ENCODE assay signal across 24 cellular contexts in the genomic region with DNA sequence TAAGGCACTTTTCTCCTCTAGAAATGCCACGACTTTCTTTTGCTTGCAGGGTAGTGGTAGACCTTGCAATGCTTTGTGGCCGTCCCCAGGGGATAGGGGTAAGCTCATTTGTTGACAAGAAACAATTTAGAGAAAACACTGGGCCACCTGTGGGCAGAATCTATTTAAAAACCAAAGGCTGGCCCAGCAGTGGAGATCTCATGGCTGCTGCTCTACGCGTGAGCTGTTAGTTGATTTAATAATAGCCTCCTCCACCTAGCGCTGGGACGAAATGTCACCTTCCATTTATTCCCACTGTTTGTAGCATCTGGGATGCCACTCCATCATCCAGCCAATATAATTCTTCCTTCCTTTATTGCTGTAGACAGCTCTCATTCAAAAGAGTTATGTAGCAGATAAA.
DNase-seq lines count a peak whose midpoint lies in the region; ATAC-seq lines count a peak whose summit lies in the region.
"Had no signal": no experiment of that assay in that cellular context is flagged by ENCODE, and none has a peak within 500 bp of the region (broad histone marks: within the 10 kb centered on the region; RNA-seq: fewer than 3 reads in every experiment).

No MANE protein-coding gene starts in this region.

- H3K36me3 ChIP-seq in iPS-18a (ENCODE audit: control insufficient read depth, low read depth, low read length) (no peaks in the 10 kb centered on the region), skeletal muscle tissue (ENCODE audit: control insufficient read depth in 3 of 3, insufficient read depth in 3 of 3, low read length in 3 of 3) (no peaks in the 10 kb centered on the region)
- H3K36me3 ChIP-seq: esophagus squamous epithelium, left ventricle myocardium inferior, neutrophil, upper lobe of right lung had no signal

- no peak overlapping the region for H3K9ac ChIP-seq in iPS-18a (ENCODE audit: low read length)
- peak overlapping the region; percentile 64 to 68 (median 67) for H3K9ac ChIP-seq in skeletal muscle tissue (ENCODE audit: low read depth in 1 of 3, low read length in 3 of 3)

- DNase-seq in Right ventricle myocardium superior, result no peak
- no peak for DNase-seq in cardiac septum (ENCODE audit: low spot score)
- DNase-seq in NCI-H2227 treated with DMSO at 0.1 percent for 48 hours (lab: John Stamatoyannopoulos, UW), result peak; percentile 66
- no peak for DNase-seq in superior temporal gyrus (ENCODE audit: extremely low spot score)
- DNase-seq in activated naive CD4-positive, alpha-beta T cell treated with anti-CD3 and anti-CD28 coated beads for 36 hours, result no peak
- DNase-seq: activated CD4-positive, alpha-beta T cell treated with anti-CD3 and anti-CD28 coated beads for 36 hours; activated naive CD8-positive, alpha-beta T cell treated with anti-CD3 and anti-CD28 coated beads for 36 hours; effector CD8-positive, alpha-beta T cell; esophagus squamous epithelium; GOT3; KBM-7; left ventricle myocardium inferior; mucosa of descending colon; NCI-H2029; NCI-H748 treated with DMSO at 0.1 percent for 48 hours; OCI-M1; SHP77; upper lobe of right lung had no signal

- H3K27me3 ChIP-seq in iPS-18a (ENCODE audit: control insufficient read depth, insufficient read depth, low read length), result peaks cover 61% of the 10 kb centered on the region
- H3K27me3 ChIP-seq in skeletal muscle tissue (ENCODE audit: control insufficient read depth in 3 of 3, insufficient read depth in 3 of 3, low read length in 3 of 3), result no peaks in the 10 kb centered on the region
- H3K27me3 ChIP-seq: esophagus squamous epithelium, neutrophil, upper lobe of right lung had no signal

- peak overlapping the region; percentile 33 for H3K4me3 ChIP-seq in iPS-18a (ENCODE audit: low read length)
- H3K4me3 ChIP-seq in skeletal muscle tissue (ENCODE audit: low read length in 3 of 3), result peak overlapping the region in 1 of 3 donors; percentile 17
- H3K4me3 ChIP-seq: esophagus squamous epithelium, left ventricle myocardium inferior, mucosa of descending colon, upper lobe of right lung had no signal

- no peak overlapping the region for H3K4me3 Mint-ChIP-seq in activated naive CD4-positive, alpha-beta T cell treated with anti-CD3 and anti-CD28 coated beads for 36 hours
- H3K4me3 Mint-ChIP-seq: activated CD4-positive, alpha-beta T cell treated with anti-CD3 and anti-CD28 coated beads for 36 hours; activated naive CD8-positive, alpha-beta T cell treated with anti-CD3 and anti-CD28 coated beads for 36 hours; activated T-helper 1 cell treated with anti-CD3 and anti-CD28 coated beads, Interleukin-12 subunit alpha, Interleukin-12 subunit beta, Interleukin-2, Interleukin-4 antibody, amounts not matched to agents 30 ng/mL and 10 ng/mL and 1 ng/mL, durations not matched to agents 14 hours and 24 hours and 36 hours; B cell had no signal

- H3K9me3 ChIP-seq in iPS-18a (ENCODE audit: control insufficient read depth, low read depth, low read length) (no peaks in the 10 kb centered on the region), skeletal muscle tissue (ENCODE audit: control insufficient read depth in 3 of 3, low read length in 3 of 3) (no peaks in the 10 kb centered on the region)
- H3K9me3 ChIP-seq: esophagus squamous epithelium, left ventricle myocardium inferior, mucosa of descending colon, neutrophil, upper lobe of right lung had no signal

- H3K36me3 Mint-ChIP-seq in activated naive CD4-positive, alpha-beta T cell treated with anti-CD3 and anti-CD28 coated beads for 36 hours (ENCODE audit: low read depth), result no peaks in the 10 kb centered on the region
- H3K36me3 Mint-ChIP-seq: activated naive CD8-positive, alpha-beta T cell treated with anti-CD3 and anti-CD28 coated beads for 36 hours had no signal

- H3K9me3 Mint-ChIP-seq in activated naive CD4-positive, alpha-beta T cell treated with anti-CD3 and anti-CD28 coated beads for 36 hours, result no peaks in the 10 kb centered on the region
- H3K9me3 Mint-ChIP-seq: activated naive CD8-positive, alpha-beta T cell treated with anti-CD3 and anti-CD28 coated beads for 36 hours; activated T-helper 1 cell treated with anti-CD3 and anti-CD28 coated beads, Interleukin-12 subunit alpha, Interleukin-12 subunit beta, Interleukin-2, Interleukin-4 antibody, amounts not matched to agents 30 ng/mL and 10 ng/mL and 1 ng/mL, durations not matched to agents 14 hours and 24 hours and 36 hours had no signal

- H3K27me3 Mint-ChIP-seq in activated naive CD4-positive, alpha-beta T cell treated with anti-CD3 and anti-CD28 coated beads for 36 hours (ENCODE audit: low read depth), result peaks cover 7% of the 10 kb centered on the region

- H3K4me1 ChIP-seq in iPS-18a (ENCODE audit: control insufficient read depth, low read depth, low read length) (peaks cover 37% of the 10 kb centered on the region), skeletal muscle tissue (ENCODE audit: control insufficient read depth in 3 of 3, insufficient read depth in 3 of 3, low read length in 3 of 3) (peaks cover 5 to 23% (median 17%) of the 10 kb centered on the region in 3 donors)
- H3K4me1 ChIP-seq: esophagus squamous epithelium, upper lobe of right lung had no signal

- no peaks in the 10 kb centered on the region for H3K4me1 Mint-ChIP-seq in activated naive CD4-positive, alpha-beta T cell treated with anti-CD3 and anti-CD28 coated beads for 36 hours (ENCODE audit: low read depth)
- H3K4me1 Mint-ChIP-seq: activated CD4-positive, alpha-beta T cell treated with anti-CD3 and anti-CD28 coated beads for 36 hours; activated naive CD8-positive, alpha-beta T cell treated with anti-CD3 and anti-CD28 coated beads for 36 hours; B cell had no signal

- H3K27ac Mint-ChIP-seq in activated naive CD4-positive, alpha-beta T cell treated with anti-CD3 and anti-CD28 coated beads for 36 hours, result no peak overlapping the region
- H3K27ac Mint-ChIP-seq: activated CD4-positive, alpha-beta T cell treated with anti-CD3 and anti-CD28 coated beads for 36 hours; activated naive CD8-positive, alpha-beta T cell treated with anti-CD3 and anti-CD28 coated beads for 36 hours; activated T-helper 1 cell treated with anti-CD3 and anti-CD28 coated beads, Interleukin-12 subunit alpha, Interleukin-12 subunit beta, Interleukin-2, Interleukin-4 antibody, amounts not matched to agents 30 ng/mL and 10 ng/mL and 1 ng/mL, durations not matched to agents 14 hours and 24 hours and 36 hours; B cell had no signal

- intact Hi-C loops in Right ventricle myocardium superior (cut with DNase I), result no loop called here
- intact Hi-C loops in cardiac septum (cut with DNase I), result no loop called here
- intact Hi-C loops in activated naive CD4-positive, alpha-beta T cell treated with anti-CD3 and anti-CD28 coated beads for 36 hours (cut with micrococcal nuclease), result no loop called here

- peak; percentile 55 for ATAC-seq in Right ventricle myocardium superior (ENCODE audit: poor library complexity)
- ATAC-seq in HG03039 (IDR thresholded peaks at IDR 0.05; ENCODE audit: unreplicated experiment), result no peak
- ATAC-seq: activated CD4-positive, alpha-beta T cell treated with anti-CD3 and anti-CD28 coated beads for 36 hours; mucosa of descending colon; upper lobe of right lung had no signal

- CTCF ChIA-PET in activated naive CD4-positive, alpha-beta T cell treated with anti-CD3 and anti-CD28 coated beads for 36 hours (lab: Charles Lee), result no interaction called here

- no peak overlapping the region for H3K27ac ChIP-seq in iPS-18a (ENCODE audit: low read length)
- peak overlapping the region; percentile 90 for H3K27ac ChIP-seq in skeletal muscle tissue (ENCODE audit: low read depth, low read length)
- H3K27ac ChIP-seq: esophagus squamous epithelium, left ventricle myocardium inferior, neutrophil, upper lobe of right lung had no signal
